ENCODE assay signal across 1 cellular context in the genomic region with DNA sequence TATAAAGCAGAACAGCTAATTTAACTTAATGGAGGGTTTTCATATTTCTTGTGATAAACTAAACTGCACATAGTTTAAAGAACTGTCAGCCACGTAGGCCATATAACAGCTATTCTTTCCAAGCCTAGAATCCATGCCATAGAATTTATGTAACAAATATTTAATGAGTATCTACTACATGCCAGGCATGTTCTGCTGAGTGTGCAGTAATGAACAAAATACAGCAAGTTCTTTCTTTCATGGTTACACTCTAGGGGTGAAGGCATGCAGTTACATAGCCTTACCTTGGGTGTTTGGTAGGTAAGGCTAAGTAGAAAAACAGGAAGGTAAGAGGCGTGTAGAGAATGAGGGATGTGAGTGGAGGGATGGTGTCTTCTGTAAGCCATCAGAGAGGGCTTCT.
A peak's percentile ranks its signal among the peaks of the same experiment; 100 is the strongest.
TF ChIP-seq lines count a peak whose summit lies in the region.

No MANE protein-coding gene starts in this region.

TF ChIP-seq in HepG2, 621 proteins besides CTCF, POLR2A, EP300 and RAD21:
- TF ChIP-seq, protein P1, sequence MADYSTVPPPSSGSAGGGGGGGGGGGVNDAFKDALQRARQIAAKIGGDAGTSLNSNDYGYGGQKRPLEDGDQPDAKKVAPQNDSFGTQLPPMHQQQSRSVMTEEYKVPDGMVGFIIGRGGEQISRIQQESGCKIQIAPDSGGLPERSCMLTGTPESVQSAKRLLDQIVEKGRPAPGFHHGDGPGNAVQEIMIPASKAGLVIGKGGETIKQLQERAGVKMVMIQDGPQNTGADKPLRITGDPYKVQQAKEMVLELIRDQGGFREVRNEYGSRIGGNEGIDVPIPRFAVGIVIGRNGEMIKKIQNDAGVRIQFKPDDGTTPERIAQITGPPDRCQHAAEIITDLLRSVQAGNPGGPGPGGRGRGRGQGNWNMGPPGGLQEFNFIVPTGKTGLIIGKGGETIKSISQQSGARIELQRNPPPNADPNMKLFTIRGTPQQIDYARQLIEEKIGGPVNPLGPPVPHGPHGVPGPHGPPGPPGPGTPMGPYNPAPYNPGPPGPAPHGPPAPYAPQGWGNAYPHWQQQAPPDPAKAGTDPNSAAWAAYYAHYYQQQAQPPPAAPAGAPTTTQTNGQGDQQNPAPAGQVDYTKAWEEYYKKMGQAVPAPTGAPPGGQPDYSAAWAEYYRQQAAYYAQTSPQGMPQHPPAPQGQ (CRISPR knock-in tag; IDR thresholded peaks at IDR 0.05; ENCODE audit: borderline replicate concordance): no peak
- TF ChIP-seq ZNF792 (CRISPR knock-in tag; IDR thresholded peaks at IDR 0.05) (no peak), HDAC2 (CRISPR knock-in tag; IDR thresholded peaks at IDR 0.05) (no peak), MYNN (CRISPR knock-in tag; IDR thresholded peaks at IDR 0.05; ENCODE audit: low read depth) (no peak), TBX2 (CRISPR knock-in tag; IDR thresholded peaks at IDR 0.05; ENCODE audit: borderline replicate concordance) (no peak), NONO (IDR thresholded peaks at IDR 0.05) (no peak), NONO (CRISPR knock-in tag; conservative IDR thresholded peaks at IDR 0.05) (no peak), MAFF (IDR thresholded peaks at IDR 0.05; ENCODE audit: low read depth, low read length) (peak; percentile 95), ZNF841 (CRISPR knock-in tag; IDR thresholded peaks at IDR 0.05; ENCODE audit: borderline replicate concordance) (no peak), ZNF629 (CRISPR knock-in tag; conservative IDR thresholded peaks at IDR 0.05) (no peak), ZMAT3 (CRISPR knock-in tag; conservative IDR thresholded peaks at IDR 0.05) (no peak), MAFK (conservative IDR thresholded peaks at IDR 0.05 in 1 of 2, IDR thresholded peaks at IDR 0.05 in 1 of 2; ENCODE audit: low read length in 2 of 2) (peak; percentile 95)
- TF ChIP-seq, protein P2, sequence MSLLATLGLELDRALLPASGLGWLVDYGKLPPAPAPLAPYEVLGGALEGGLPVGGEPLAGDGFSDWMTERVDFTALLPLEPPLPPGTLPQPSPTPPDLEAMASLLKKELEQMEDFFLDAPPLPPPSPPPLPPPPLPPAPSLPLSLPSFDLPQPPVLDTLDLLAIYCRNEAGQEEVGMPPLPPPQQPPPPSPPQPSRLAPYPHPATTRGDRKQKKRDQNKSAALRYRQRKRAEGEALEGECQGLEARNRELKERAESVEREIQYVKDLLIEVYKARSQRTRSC (CRISPR knock-in tag; IDR thresholded peaks at IDR 0.05; ENCODE audit: low read depth): no peak
- TF ChIP-seq, protein P3, sequence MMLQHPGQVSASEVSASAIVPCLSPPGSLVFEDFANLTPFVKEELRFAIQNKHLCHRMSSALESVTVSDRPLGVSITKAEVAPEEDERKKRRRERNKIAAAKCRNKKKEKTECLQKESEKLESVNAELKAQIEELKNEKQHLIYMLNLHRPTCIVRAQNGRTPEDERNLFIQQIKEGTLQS (CRISPR knock-in tag; IDR thresholded peaks at IDR 0.05): no peak
- TF ChIP-seq, protein P4, sequence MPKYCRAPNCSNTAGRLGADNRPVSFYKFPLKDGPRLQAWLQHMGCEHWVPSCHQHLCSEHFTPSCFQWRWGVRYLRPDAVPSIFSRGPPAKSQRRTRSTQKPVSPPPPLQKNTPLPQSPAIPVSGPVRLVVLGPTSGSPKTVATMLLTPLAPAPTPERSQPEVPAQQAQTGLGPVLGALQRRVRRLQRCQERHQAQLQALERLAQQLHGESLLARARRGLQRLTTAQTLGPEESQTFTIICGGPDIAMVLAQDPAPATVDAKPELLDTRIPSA (CRISPR knock-in tag; IDR thresholded peaks at IDR 0.05; ENCODE audit: borderline replicate concordance): no peak
- TF ChIP-seq, protein P5, sequence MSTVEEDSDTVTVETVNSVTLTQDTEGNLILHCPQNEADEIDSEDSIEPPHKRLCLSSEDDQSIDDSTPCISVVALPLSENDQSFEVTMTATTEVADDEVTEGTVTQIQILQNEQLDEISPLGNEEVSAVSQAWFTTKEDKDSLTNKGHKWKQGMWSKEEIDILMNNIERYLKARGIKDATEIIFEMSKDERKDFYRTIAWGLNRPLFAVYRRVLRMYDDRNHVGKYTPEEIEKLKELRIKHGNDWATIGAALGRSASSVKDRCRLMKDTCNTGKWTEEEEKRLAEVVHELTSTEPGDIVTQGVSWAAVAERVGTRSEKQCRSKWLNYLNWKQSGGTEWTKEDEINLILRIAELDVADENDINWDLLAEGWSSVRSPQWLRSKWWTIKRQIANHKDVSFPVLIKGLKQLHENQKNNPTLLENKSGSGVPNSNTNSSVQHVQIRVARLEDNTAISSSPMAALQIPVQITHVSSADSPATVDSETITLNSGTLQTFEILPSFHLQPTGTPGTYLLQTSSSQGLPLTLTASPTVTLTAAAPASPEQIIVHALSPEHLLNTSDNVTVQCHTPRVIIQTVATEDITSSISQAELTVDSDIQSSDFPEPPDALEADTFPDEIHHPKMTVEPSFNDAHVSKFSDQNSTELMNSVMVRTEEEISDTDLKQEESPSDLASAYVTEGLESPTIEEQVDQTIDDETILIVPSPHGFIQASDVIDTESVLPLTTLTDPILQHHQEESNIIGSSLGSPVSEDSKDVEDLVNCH (CRISPR knock-in tag; IDR thresholded peaks at IDR 0.05): no peak
